In genomic region chr2:158845869-158846268, GRCh38 we compare ENCODE assay signal across 15 cellular contexts. TPM values are rescaled to one million over a fixed set of nuclear protein-coding genes. Genes with fewer than 3 reads are reported as not detected.
DNase-seq lines count a peak whose midpoint lies in the region; ATAC-seq, FAIRE-seq and TF ChIP-seq lines count a peak whose summit lies in the region.
"Had no signal": no experiment of that assay in that cellular context is flagged by ENCODE, and none has a peak within 500 bp of the region (broad histone marks: within the 10 kb centered on the region; RNA-seq: fewer than 3 reads in every experiment).

No MANE protein-coding gene starts in this region.

- ATAC-seq in GM18517 (IDR thresholded peaks at IDR 0.05; ENCODE audit: unreplicated experiment): no peak
- ATAC-seq: right lobe of liver had no signal

- no peaks in the 10 kb centered on the region for H3K27me3 ChIP-seq in GM23248 (replicated peaks; ENCODE audit: insufficient read depth)
- no peaks in the 10 kb centered on the region for H3K27me3 ChIP-seq in bronchial epithelial cell (ENCODE audit: control insufficient read depth, insufficient read depth, low read length)
- no peaks in the 10 kb centered on the region for H3K27me3 ChIP-seq in parathyroid adenoma (ENCODE audit: control insufficient read depth, insufficient read depth, low read length)
- H3K27me3 ChIP-seq: esophagus muscularis mucosa, right lobe of liver had no signal

- H3K4me1 ChIP-seq in GM23248 (ENCODE audit: insufficient read depth) (peaks cover 21% of the 10 kb centered on the region), parathyroid adenoma (no peaks in the 10 kb centered on the region)
- H3K4me1 ChIP-seq: right lobe of liver had no signal

- H3K36me3 ChIP-seq in GM23248 (ENCODE audit: low read depth): no peaks in the 10 kb centered on the region
- no peaks in the 10 kb centered on the region for H3K36me3 ChIP-seq in bronchial epithelial cell (ENCODE audit: control insufficient read depth, insufficient read depth, low read length)
- H3K36me3 ChIP-seq in parathyroid adenoma (ENCODE audit: control insufficient read depth, insufficient read depth, low read length): no peaks in the 10 kb centered on the region
- H3K36me3 ChIP-seq: esophagus muscularis mucosa, right lobe of liver had no signal

- in situ Hi-C loops in GM23248 (cut with MboI): no loop called here

- H2AFZ ChIP-seq in GM23248: no peak overlapping the region
- H2AFZ ChIP-seq in parathyroid adenoma: peak overlapping the region; percentile 1

- H3K4me2 ChIP-seq in GM23248 (ENCODE audit: unreplicated experiment) (no peak overlapping the region), parathyroid adenoma (ENCODE audit: low read length) (no peak overlapping the region)

- whole genome bisulfite sequencing in GM23248 (ENCODE audit: low coverage in 1 of 2, low lambda C conversion rate in 2 of 2, missing lambda C conversion rate in 2 of 2), 2 experiments: 5 to 8% methylated on average over 3 of the region's 3 CpGs

- H3K9me3 ChIP-seq in GM23248 (ENCODE audit: low read depth): no peaks in the 10 kb centered on the region
- H3K9me3 ChIP-seq in parathyroid adenoma (ENCODE audit: control insufficient read depth, low read length): no peaks in the 10 kb centered on the region
- H3K9me3 ChIP-seq: esophagus muscularis mucosa, right lobe of liver had no signal

- H3K27ac ChIP-seq in GM23248: no peak overlapping the region
- no peak overlapping the region for H3K27ac ChIP-seq in parathyroid adenoma
- H3K27ac ChIP-seq: esophagus muscularis mucosa, right lobe of liver had no signal

- H3F3A ChIP-seq in GM23248 (ENCODE audit: insufficient read depth): peaks cover 5% of the 10 kb centered on the region; the same call in 1 of the 2 replicates

- no peaks in the 10 kb centered on the region for H4K20me1 ChIP-seq in GM23248 (ENCODE audit: insufficient read depth)

- H3K9ac ChIP-seq in GM23248 (no peak overlapping the region), parathyroid adenoma (no peak overlapping the region)

- TF ChIP-seq CTCF in bronchial epithelial cell (IDR thresholded peaks at IDR 0.05; ENCODE audit: insufficient read depth, low read length, severe bottlenecking) (no peak), parathyroid adenoma (IDR thresholded peaks at IDR 0.05) (no peak)

- H3K9me2 ChIP-seq in GM23248 (ENCODE audit: insufficient read depth): no peaks in the 10 kb centered on the region

- DNase-seq in GM23248 (peak; percentile 48), NCI-H2171 (lab: John Stamatoyannopoulos, UW) (peak; percentile 17), bronchial epithelial cell (ENCODE audit: low read depth) (peak; percentile 61), SIG-M5 treated with dmso at 0.1 percent for 504 hours (lab: John Stamatoyannopoulos, UW; ENCODE audit: unreplicated experiment) (no peak), amniotic stem cell (lab: John Stamatoyannopoulos, UW) (no peak)
- no peak for DNase-seq in activated naive CD4-positive, alpha-beta T cell treated with Interleukin-2 at 50 U/mL for 16 hours
- DNase-seq: caudate nucleus; CD4-positive, alpha-beta T cell; OCI-M1; right lobe of liver; substantia nigra had no signal

- no peak for FAIRE-seq in bronchial epithelial cell (lab: Jason Lieb, UNC)

- H3K79me2 ChIP-seq in GM23248 (ENCODE audit: insufficient read depth) (no peaks in the 10 kb centered on the region), parathyroid adenoma (no peaks in the 10 kb centered on the region)

- no peak overlapping the region for H3K4me3 ChIP-seq in GM23248
- no peak overlapping the region for H3K4me3 ChIP-seq in bronchial epithelial cell (ENCODE audit: low read depth, low read length)
- H3K4me3 ChIP-seq in parathyroid adenoma (ENCODE audit: low read depth, low read length): no peak overlapping the region
- H3K4me3 ChIP-seq: esophagus muscularis mucosa, right lobe of liver had no signal

RNA-seq across cellular contexts. Expression of gene DAPL1, which starts 50.8 kb away (rescaled TPM):
- total RNA-seq in GM23248 (2014; rRNA removed; shearing (Covaris generic)): not detected in 2 replicates
- not detected in 2 replicates for polyA plus RNA-seq in GM23248 (2016; fragmentation: Nextera tagmentation; extraction: Ambion mirVana)
- 1.0 TPM in 1 of 2 replicates, not detected in the other for total RNA-seq in bronchial epithelial cell
- total RNA-seq: CD4-positive, alpha-beta T cell; esophagus muscularis mucosa; mononuclear cell; right lobe of liver had no signal

Comparison
In these comparisons a context has a peak if more than half of its experiments do, and no peak if none do; other contexts are left out.
1. DNase-seq: peak in GM23248 (single experiment), NCI-H2171 (single experiment) and bronchial epithelial cell (single experiment); none in SIG-M5 treated with dmso at 0.1 percent for 504 hours (single experiment), activated naive CD4-positive, alpha-beta T cell treated with Interleukin-2 at 50 U/mL for 16 hours (single experiment) and amniotic stem cell (single experiment).